Comparison of ENCODE assay signal across 26 cellular contexts in the genomic region with DNA sequence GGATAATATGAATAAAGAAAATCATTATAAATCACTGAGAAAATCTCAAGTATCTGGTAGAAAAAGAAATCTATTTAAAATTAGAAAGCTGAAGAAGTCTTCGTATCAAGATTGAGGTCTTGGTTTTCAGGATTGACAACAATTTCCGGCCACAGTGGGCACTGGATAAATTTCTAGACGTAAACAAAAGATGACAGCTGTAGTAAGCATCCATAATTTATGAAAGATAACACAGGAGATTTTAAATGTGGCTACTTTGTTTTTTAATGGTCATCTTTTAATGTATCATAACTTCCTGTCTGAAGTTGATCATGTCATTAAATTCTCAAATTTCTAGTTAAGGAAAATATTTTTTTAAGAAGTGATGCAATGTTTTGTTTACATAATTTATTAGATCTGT.
"Had no signal": no experiment of that assay in that cellular context is flagged by ENCODE, and none has a peak within 500 bp of the region (broad histone marks: within the 10 kb centered on the region; RNA-seq: fewer than 3 reads in every experiment).

No MANE protein-coding gene starts in this region.

- H3K36me3 Mint-ChIP-seq: memory B cell; mesothelial cell of epicardium; naive thymus-derived CD4-positive, alpha-beta T cell; neural progenitor cell; stimulated activated memory B cell treated with anti-CD40 and anti-IgM and Interleukin-4, amounts not matched to agents 10 μg/mL and 1 μg/mL and 100 μg/mL, for 72 hours; type B pancreatic cell had no signal

- H3K4me1 Mint-ChIP-seq: memory B cell; naive thymus-derived CD4-positive, alpha-beta T cell; nephron; stimulated activated memory B cell treated with anti-CD40 and anti-IgM and Interleukin-4, amounts not matched to agents 10 μg/mL and 1 μg/mL and 100 μg/mL, for 72 hours had no signal

- H3K4me1 ChIP-seq: esophagus squamous epithelium, parathyroid adenoma, right atrium auricular region, spleen, testis had no signal

- H3K9me3 Mint-ChIP-seq: mesothelial cell of epicardium; nephron; neural progenitor cell; stimulated activated memory B cell treated with anti-CD40 and anti-IgM and Interleukin-4, amounts not matched to agents 10 μg/mL and 1 μg/mL and 100 μg/mL, for 72 hours; type B pancreatic cell had no signal

- H3K79me2 ChIP-seq: parathyroid adenoma had no signal

- H3K27ac Mint-ChIP-seq: effector memory CD8-positive, alpha-beta T cell; memory B cell; mesothelial cell of epicardium; naive thymus-derived CD4-positive, alpha-beta T cell; nephron; neural progenitor cell; progenitor cell of endocrine pancreas; stimulated activated memory B cell treated with anti-CD40 and anti-IgM and Interleukin-4, amounts not matched to agents 10 μg/mL and 1 μg/mL and 100 μg/mL, for 72 hours; type B pancreatic cell had no signal

- DNase-seq: cortex of kidney; effector memory CD8-positive, alpha-beta T cell; erythroblast; esophagus squamous epithelium; hypothalamus; kidney; mucosa of descending colon; naive thymus-derived CD4-positive, alpha-beta T cell; spleen; stimulated activated CD4-positive, alpha-beta T cell treated with anti-CD3 and anti-CD28 coated beads, Interleukin-4, amount 100 ng/mL, for 4 hours; stimulated activated naive CD8-positive, alpha-beta T cell treated with anti-CD3 and anti-CD28 coated beads, Interleukin-15, Interleukin-2, amounts not matched to agents 100 U/mL and 50 U/mL, for 24 hours; substantia nigra; testis; tibial artery had no signal

- H2AFZ ChIP-seq: neural progenitor cell, parathyroid adenoma had no signal

- H3K4me2 ChIP-seq: neural progenitor cell had no signal

- ATAC-seq: effector memory CD8-positive, alpha-beta T cell; left lobe of liver; mucosa of descending colon; naive thymus-derived CD4-positive, alpha-beta T cell; sciatic nerve; stimulated activated memory B cell treated with anti-CD40 and anti-IgM and Interleukin-4, amounts not matched to agents 10 μg/mL and 1 μg/mL and 100 μg/mL, for 72 hours; stimulated activated naive CD8-positive, alpha-beta T cell treated with anti-CD3 and anti-CD28 coated beads, Interleukin-15, Interleukin-2, amounts not matched to agents 100 U/mL and 50 U/mL, for 24 hours had no signal

- H3K27me3 ChIP-seq: esophagus squamous epithelium, neural progenitor cell, right atrium auricular region, spleen, testis, tibial artery had no signal

- H3K27ac ChIP-seq: esophagus squamous epithelium, neural progenitor cell, parathyroid adenoma, right atrium auricular region, spleen, testis, tibial artery had no signal

- H3K4me3 ChIP-seq: esophagus squamous epithelium, lung, mucosa of descending colon, neural progenitor cell, right atrium auricular region, spleen, testis, tibial artery had no signal

- H3K27me3 Mint-ChIP-seq: effector memory CD8-positive, alpha-beta T cell; memory B cell; naive thymus-derived CD4-positive, alpha-beta T cell; progenitor cell of endocrine pancreas; stimulated activated memory B cell treated with anti-CD40 and anti-IgM and Interleukin-4, amounts not matched to agents 10 μg/mL and 1 μg/mL and 100 μg/mL, for 72 hours; type B pancreatic cell had no signal

- H3K4me3 Mint-ChIP-seq: effector memory CD8-positive, alpha-beta T cell; memory B cell; mesothelial cell of epicardium; naive thymus-derived CD4-positive, alpha-beta T cell; nephron; neural progenitor cell; stimulated activated memory B cell treated with anti-CD40 and anti-IgM and Interleukin-4, amounts not matched to agents 10 μg/mL and 1 μg/mL and 100 μg/mL, for 72 hours; type B pancreatic cell had no signal

- H3K36me3 ChIP-seq: esophagus squamous epithelium, neural progenitor cell, right atrium auricular region, spleen, tibial artery had no signal

- H3K9me3 ChIP-seq: esophagus squamous epithelium, right atrium auricular region, spleen, testis, tibial artery had no signal

- H3K9ac ChIP-seq: neural progenitor cell, parathyroid adenoma had no signal
